In the genomic region with DNA sequence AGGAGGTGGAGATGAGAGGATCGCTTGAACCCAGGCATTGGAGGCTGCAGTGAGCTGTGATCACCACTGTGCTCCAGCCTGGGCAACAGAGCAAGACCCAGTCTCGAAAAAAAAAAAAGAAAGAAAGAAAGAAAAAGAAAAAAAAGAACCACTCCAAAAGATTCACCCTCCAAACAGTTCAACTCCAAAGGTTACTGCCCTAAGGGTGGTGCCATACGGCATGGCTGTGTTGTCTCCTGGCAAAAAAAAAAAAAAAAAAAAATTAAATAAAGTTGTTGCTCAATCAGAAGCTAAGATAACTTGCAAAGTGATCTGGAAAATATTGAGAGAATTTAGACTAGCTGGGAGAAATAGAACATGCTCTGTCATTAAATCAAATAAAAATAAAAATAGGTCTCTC, we compare ENCODE assay signal across 29 cellular contexts.
"Had no signal": no experiment of that assay in that cellular context is flagged by ENCODE, and none has a peak within 500 bp of the region (broad histone marks: within the 10 kb centered on the region; RNA-seq: fewer than 3 reads in every experiment).

No MANE protein-coding gene starts in this region.

- H3K4me3 Mint-ChIP-seq: immature natural killer cell; mesothelial cell of epicardium; natural killer cell; neural progenitor cell; stimulated activated effector memory CD8-positive, alpha-beta T cell treated with anti-CD3 and anti-CD28 coated beads, Interleukin-12 subunit alpha, Interleukin-12 subunit beta, amount 100 ng/mL, for 72 hours; stimulated activated naive CD8-positive, alpha-beta T cell treated with anti-CD3 and anti-CD28 coated beads, Interleukin-15, Interleukin-2, amounts not matched to agents 100 ng/mL and 50 ng/mL, for 24 hours; type B pancreatic cell had no signal

- H3K9me3 Mint-ChIP-seq: immature natural killer cell; mesothelial cell of epicardium; naive B cell; natural killer cell; nephron progenitor cell; neural progenitor cell; stimulated activated effector memory CD8-positive, alpha-beta T cell treated with anti-CD3 and anti-CD28 coated beads, Interleukin-12 subunit alpha, Interleukin-12 subunit beta, amount 100 ng/mL, for 72 hours; stimulated activated naive CD8-positive, alpha-beta T cell treated with anti-CD3 and anti-CD28 coated beads, Interleukin-15, Interleukin-2, amounts not matched to agents 100 ng/mL and 50 ng/mL, for 24 hours; type B pancreatic cell had no signal

- H2AFZ ChIP-seq: neural progenitor cell had no signal

- H3K27ac Mint-ChIP-seq: immature natural killer cell; mesothelial cell of epicardium; naive B cell; natural killer cell; neural progenitor cell; stimulated activated effector memory CD8-positive, alpha-beta T cell treated with anti-CD3 and anti-CD28 coated beads, Interleukin-12 subunit alpha, Interleukin-12 subunit beta, amount 100 ng/mL, for 72 hours; stimulated activated naive CD8-positive, alpha-beta T cell treated with anti-CD3 and anti-CD28 coated beads, Interleukin-15, Interleukin-2, amounts not matched to agents 100 ng/mL and 50 ng/mL, for 24 hours had no signal

- H3K27me3 Mint-ChIP-seq: type B pancreatic cell had no signal

- FAIRE-seq: islet of Langerhans, kidney, pancreas, small intestine had no signal

- H3K36me3 ChIP-seq: left ventricle myocardium inferior, neural progenitor cell, pancreas, prostate gland, sigmoid colon, spleen, suprapubic skin, thoracic aorta, tibial nerve, vagina had no signal

- H3K4me3 ChIP-seq: left ventricle myocardium inferior, lung, neural progenitor cell, pancreas, prostate gland, sigmoid colon, spleen, suprapubic skin, thoracic aorta, tibial nerve, vagina had no signal

- DNase-seq: hypothalamus; immature natural killer cell; kidney; left colon; left ventricle myocardium inferior; mesendoderm; naive B cell; natural killer cell; nephron progenitor cell; pancreas; retina; right cardiac atrium; sigmoid colon; small intestine; spleen; stimulated activated CD4-positive, alpha-beta T cell treated with anti-CD3 and anti-CD28 coated beads, Interleukin-4, amount 100 ng/mL, for 24 hours; stimulated activated naive CD4-positive, alpha-beta T cell had no signal

- ATAC-seq: left colon; natural killer cell; right cardiac atrium; stimulated activated effector memory CD8-positive, alpha-beta T cell treated with anti-CD3 and anti-CD28 coated beads, Interleukin-12 subunit alpha, Interleukin-12 subunit beta, amount 100 ng/mL, for 72 hours had no signal

- H3K9ac ChIP-seq: neural progenitor cell had no signal

- H3K9me3 ChIP-seq: left ventricle myocardium inferior, pancreas, prostate gland, sigmoid colon, spleen, suprapubic skin, thoracic aorta, tibial nerve, vagina had no signal

- H3K36me3 Mint-ChIP-seq: immature natural killer cell; mesothelial cell of epicardium; naive B cell; natural killer cell; neural progenitor cell; stimulated activated effector memory CD8-positive, alpha-beta T cell treated with anti-CD3 and anti-CD28 coated beads, Interleukin-12 subunit alpha, Interleukin-12 subunit beta, amount 100 ng/mL, for 72 hours; type B pancreatic cell had no signal

- H3K27ac ChIP-seq: left ventricle myocardium inferior, neural progenitor cell, pancreas, prostate gland, sigmoid colon, spleen, suprapubic skin, thoracic aorta, vagina had no signal

- H3K4me1 ChIP-seq: neural progenitor cell, prostate gland, sigmoid colon, suprapubic skin, vagina had no signal

- H3K27me3 ChIP-seq: neural progenitor cell, pancreas, sigmoid colon, spleen, suprapubic skin, tibial nerve, vagina had no signal

- H3K4me2 ChIP-seq: neural progenitor cell had no signal

- H3K4me1 Mint-ChIP-seq: immature natural killer cell; naive B cell; natural killer cell; stimulated activated effector memory CD8-positive, alpha-beta T cell treated with anti-CD3 and anti-CD28 coated beads, Interleukin-12 subunit alpha, Interleukin-12 subunit beta, amount 100 ng/mL, for 72 hours had no signal
